8 cellular contexts compared by ENCODE assay signal in the genomic region with DNA sequence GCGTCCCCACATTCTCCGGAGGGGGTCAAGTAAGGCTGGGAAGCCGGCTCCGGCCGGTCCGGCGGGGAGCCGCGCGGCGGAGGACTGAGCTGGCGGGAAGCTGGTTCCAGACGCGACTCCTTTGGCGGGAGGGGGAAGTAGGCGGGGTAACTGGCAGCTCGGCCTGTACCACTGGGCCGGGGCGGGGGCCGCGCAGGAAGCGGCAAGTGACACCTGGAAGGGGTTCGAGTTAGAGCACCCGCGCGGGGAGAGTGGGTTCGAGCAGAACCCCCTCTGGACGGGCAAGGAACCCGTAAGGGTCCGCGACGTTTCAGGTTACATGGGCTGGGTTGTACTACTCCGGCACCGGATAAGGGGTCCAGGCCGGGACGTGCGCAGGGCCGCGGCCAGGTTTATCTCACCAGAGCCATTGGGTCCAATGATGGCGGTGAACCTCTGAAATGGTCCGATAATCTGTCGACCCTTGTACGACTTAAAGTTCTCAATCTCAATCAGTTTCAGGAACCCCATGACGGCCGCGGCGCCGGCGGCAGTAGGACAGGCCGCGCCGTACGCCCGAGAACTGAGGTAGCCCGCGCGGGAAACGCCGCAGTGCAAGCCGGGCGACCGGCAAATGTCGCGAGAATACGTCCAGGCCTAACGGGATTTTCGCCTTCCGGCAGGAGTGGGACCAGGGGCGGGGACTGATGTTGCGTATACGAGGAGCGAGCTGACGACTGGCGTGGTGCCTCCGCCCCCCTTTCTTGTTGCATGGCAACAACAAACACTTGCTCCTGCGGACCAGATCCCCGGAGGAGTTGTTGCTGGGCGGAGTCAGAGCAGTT. TPM values are rescaled to one million over a fixed set of nuclear protein-coding genes. Genes with fewer than 3 reads are reported as not detected.
A peak's percentile ranks its signal among the peaks of the same experiment; 100 is the strongest.
DNase-seq lines count a peak whose midpoint lies in the region; ATAC-seq and TF ChIP-seq lines count a peak whose summit lies in the region.

RIBC1 (plus strand) TSS at position 783 of the 824 bp plus-strand sequence. CDS start 3,404 bp downstream, outside the sequence.
SMC1A (minus strand) TSS at position 564 of the 824 bp plus-strand sequence; CDS start at position 510, 54 bp downstream.

- TF ChIP-seq CTCF in Loucy (conservative IDR thresholded peaks at IDR 0.05; ENCODE audit: low read length) (no peak), RWPE2 (IDR thresholded peaks at IDR 0.05; ENCODE audit: poor library complexity, severe bottlenecking) (no peak)

- H3K79me2 ChIP-seq in Loucy (ENCODE audit: insufficient read depth, low read length) = peaks cover 48% of the 10 kb centered on the region

- H3K27ac Mint-ChIP-seq in naive thymus-derived CD8-positive, alpha-beta T cell = peak within 1 kb of the TSS; percentile 88 to 100 (median 99)
- peak within 1 kb of the TSS; percentile 99 for H3K27ac Mint-ChIP-seq in stimulated activated naive B cell treated with anti-CD40 and anti-IgM and Interleukin-4, amounts not matched to agents 10 μg/mL and 1 μg/mL and 100 μg/mL, for 72 hours

- H2AFZ ChIP-seq in Loucy (ENCODE audit: low read length) = peak within 1 kb of the TSS; percentile 74; the same call in 1 of the 2 replicates

- H3K36me3 Mint-ChIP-seq in naive thymus-derived CD8-positive, alpha-beta T cell = peaks cover 0 to 14% (median 0%) of the 10 kb centered on the region in 3 donors
- H3K36me3 Mint-ChIP-seq in stimulated activated naive B cell treated with anti-CD40 and anti-IgM and Interleukin-4, amounts not matched to agents 10 μg/mL and 1 μg/mL and 100 μg/mL, for 72 hours = peaks cover 0 to 12% of the 10 kb centered on the region in 2 donors

- peak within 1 kb of the TSS; percentile 83 for H3K27ac ChIP-seq in RWPE2 (ENCODE audit: poor library complexity, severe bottlenecking)

- H3K4me3 ChIP-seq in H7 (ENCODE audit: insufficient read depth, low read depth, low read length) (peak within 1 kb of the TSS; percentile 70), Loucy (ENCODE audit: low read length, poor library complexity, severe bottlenecking) (peak within 1 kb of the TSS; percentile 90), RWPE2 (ENCODE audit: severe bottlenecking) (peak within 1 kb of the TSS; percentile 50)

- H3K4me2 ChIP-seq in Loucy (ENCODE audit: low read depth, low read length, poor library complexity, severe bottlenecking) = peak within 1 kb of the TSS; percentile 95

- H4K20me1 ChIP-seq in Loucy (ENCODE audit: insufficient read depth, low read length, poor library complexity, severe bottlenecking) = peaks cover 29% of the 10 kb centered on the region

- no peaks in the 10 kb centered on the region for H3K9me3 ChIP-seq in Loucy (ENCODE audit: insufficient read depth, low read depth, low read length)
- no peaks in the 10 kb centered on the region for H3K9me3 ChIP-seq in RWPE2 (ENCODE audit: severe bottlenecking)

- peak within 1 kb of the TSS; percentile 98 for H3K9ac ChIP-seq in Loucy (ENCODE audit: low read depth, low read length, poor library complexity, severe bottlenecking)

- no peaks in the 10 kb centered on the region for H3K27me3 Mint-ChIP-seq in naive thymus-derived CD8-positive, alpha-beta T cell
- H3K27me3 Mint-ChIP-seq in stimulated activated naive B cell treated with anti-CD40 and anti-IgM and Interleukin-4, amounts not matched to agents 10 μg/mL and 1 μg/mL and 100 μg/mL, for 72 hours = no peaks in the 10 kb centered on the region

- H3K9me2 ChIP-seq in Loucy (replicated peaks; ENCODE audit: low read depth, low read length) = no peaks in the 10 kb centered on the region

- ATAC-seq in RWPE2 (ENCODE audit: low read depth) = peak; percentile 87
- ATAC-seq in naive thymus-derived CD8-positive, alpha-beta T cell = peak; percentile 87 to 89
- ATAC-seq in stimulated activated naive B cell treated with anti-CD40 and anti-IgM and Interleukin-4, amounts not matched to agents 10 μg/mL and 1 μg/mL and 100 μg/mL, for 72 hours (replicated peaks) = peak; percentile 92 to 94

- H3K27me3 ChIP-seq in H7 (ENCODE audit: control insufficient read depth, insufficient read depth, low read length) = no peaks in the 10 kb centered on the region
- no peaks in the 10 kb centered on the region for H3K27me3 ChIP-seq in Loucy (ENCODE audit: insufficient read depth, low read length, poor library complexity, severe bottlenecking)
- H3K27me3 ChIP-seq in RWPE2 (ENCODE audit: insufficient read depth, poor library complexity, severe bottlenecking) = no peaks in the 10 kb centered on the region

- no peaks in the 10 kb centered on the region for H3F3A ChIP-seq in Loucy (ENCODE audit: low read depth)

- DNase-seq in ELR (ENCODE audit: low read depth) (peak; percentile 97), H7 (peak; percentile 97), RWPE2 (ENCODE audit: low spot score) (peak; percentile 95), fibroblast of peridontal ligament (ENCODE audit: extremely low read depth) (peak; percentile 94)
- peak; percentile 88 for DNase-seq in activated effector memory CD4-positive, alpha-beta T cell treated with Interleukin-2 at 50 U/mL for 16 hours
- peak; percentile 83 to 99 (median 96) for DNase-seq in naive thymus-derived CD8-positive, alpha-beta T cell
- peak; percentile 100 for DNase-seq in stimulated activated naive B cell treated with anti-CD40 and anti-IgM and Interleukin-4, amounts not matched to agents 10 μg/mL and 1 μg/mL and 100 μg/mL, for 72 hours

- H3K4me3 Mint-ChIP-seq in naive thymus-derived CD8-positive, alpha-beta T cell = peak within 1 kb of the TSS; percentile 87 to 98 (median 94)
- peak within 1 kb of the TSS; percentile 90 to 96 for H3K4me3 Mint-ChIP-seq in stimulated activated naive B cell treated with anti-CD40 and anti-IgM and Interleukin-4, amounts not matched to agents 10 μg/mL and 1 μg/mL and 100 μg/mL, for 72 hours

- peaks cover 13 to 37% (median 34%) of the 10 kb centered on the region in 4 donors for H3K4me1 Mint-ChIP-seq in naive thymus-derived CD8-positive, alpha-beta T cell
- H3K4me1 Mint-ChIP-seq in stimulated activated naive B cell treated with anti-CD40 and anti-IgM and Interleukin-4, amounts not matched to agents 10 μg/mL and 1 μg/mL and 100 μg/mL, for 72 hours = peaks cover 23 to 25% of the 10 kb centered on the region in 2 donors

- POLR2A ChIA-PET in naive thymus-derived CD8-positive, alpha-beta T cell (lab: Charles Lee) = interaction anchor here (0.5 to 1.8 kb wide), 14 partner anchors 10 to 1499 kb away, joined by 3 to 13 read pairs (median 4); partner anchors contain the start of genes FAM120C, HSD17B10, KDM5C and PHF8

- H3K36me3 ChIP-seq in H7 (replicated peaks; ENCODE audit: control insufficient read depth, insufficient read depth, low read length) = no peaks in the 10 kb centered on the region
- no peaks in the 10 kb centered on the region for H3K36me3 ChIP-seq in Loucy (ENCODE audit: insufficient read depth, low read length)
- H3K36me3 ChIP-seq in RWPE2 (ENCODE audit: low read depth) = peaks cover 14% of the 10 kb centered on the region; the same call in 1 of the 2 replicates

- H3K9me3 Mint-ChIP-seq in naive thymus-derived CD8-positive, alpha-beta T cell = no peaks in the 10 kb centered on the region
- H3K9me3 Mint-ChIP-seq in stimulated activated naive B cell treated with anti-CD40 and anti-IgM and Interleukin-4, amounts not matched to agents 10 μg/mL and 1 μg/mL and 100 μg/mL, for 72 hours = no peaks in the 10 kb centered on the region

- H3K4me1 ChIP-seq in Loucy (ENCODE audit: insufficient read depth, low read length, poor library complexity, severe bottlenecking) = peaks cover 3% of the 10 kb centered on the region
- no peaks in the 10 kb centered on the region for H3K4me1 ChIP-seq in RWPE2 (ENCODE audit: insufficient read depth, poor library complexity, severe bottlenecking)

RNA-seq across cellular contexts. Expression of gene RIBC1, which starts in this region (rescaled TPM):
- 0.69 and 2.0 TPM in 2 replicates for total RNA-seq in H7 (2014; rRNA removed; shearing (Covaris generic))
- 1 to 10 TPM; 1.9 to 2.0 TPM for total RNA-seq in naive thymus-derived CD8-positive, alpha-beta T cell
- under 1 TPM in 2 of 3 donors, not detected in 1; 0.42 to 0.43 TPM for polyA plus RNA-seq in naive thymus-derived CD8-positive, alpha-beta T cell

RNA-seq across cellular contexts. Expression of gene SMC1A, which starts in this region (rescaled TPM):
- total RNA-seq in H7 (2014; rRNA removed; shearing (Covaris generic)) = 28.3 and 30.6 TPM in 2 replicates
- 10 to 100 TPM; 64.8 to 68.0 TPM for total RNA-seq in naive thymus-derived CD8-positive, alpha-beta T cell
- polyA plus RNA-seq in naive thymus-derived CD8-positive, alpha-beta T cell = 10 to 100 TPM; 52.3 to 65.3 (median 55.4) TPM

Comparison
In these comparisons a context has a peak if more than half of its experiments do, and no peak if none do; other contexts are left out.
1. Peak in every context shown above with its lines: DNase-seq, ATAC-seq, H3K4me3 ChIP-seq and H3K27ac ChIP-seq.